In the genomic region with DNA sequence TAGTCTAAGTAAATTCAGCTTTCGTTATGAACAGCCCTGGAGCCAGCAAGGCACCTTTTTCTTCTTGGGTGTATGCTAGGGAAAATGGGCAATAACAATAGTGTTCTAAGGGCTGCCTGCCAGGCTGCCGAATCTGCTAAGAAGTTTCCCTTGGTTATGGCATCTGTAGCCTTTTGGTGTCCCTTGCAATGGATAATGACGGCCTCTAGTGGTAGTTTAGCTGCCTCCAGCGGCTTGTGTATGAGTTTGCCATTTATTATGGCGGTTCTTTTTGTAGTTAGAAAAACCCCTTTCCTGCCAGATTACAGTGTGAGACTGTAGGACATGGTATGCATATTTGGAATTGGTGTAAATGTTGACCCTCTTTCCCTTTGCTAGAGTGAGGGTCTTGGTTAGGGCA, we compare ENCODE assay signal across 25 cellular contexts.
"Had no signal": no experiment of that assay in that cellular context is flagged by ENCODE, and none has a peak within 500 bp of the region (broad histone marks: within the 10 kb centered on the region; RNA-seq: fewer than 3 reads in every experiment).

No MANE protein-coding gene starts in this region.

- H3K9me2 ChIP-seq: SK-N-SH had no signal

- H3K4me3 ChIP-seq: ascending aorta, MG63 had no signal

- H3K4me2 ChIP-seq: KMS-11, SK-N-SH had no signal

- DNase-seq: activated CD4-positive, alpha-beta T cell treated with anti-CD3 and anti-CD28 coated beads for 4 hours; activated CD8-positive, alpha-beta memory T cell treated with anti-CD3 and anti-CD28 coated beads, Interleukin-2, amount 50 U/mL, for 48 hours; activated CD8-positive, alpha-beta T cell treated with anti-CD3 and anti-CD28 coated beads for 36 hours; activated naive CD4-positive, alpha-beta T cell; activated T-cell treated with anti-CD3 and anti-CD28 coated beads, Interleukin-2, amount 50 U/mL, for 1 hour; MG63; MV-4-11; NCI-H1105 treated with DMSO at 0.1 percent for 48 hours; NCI-H1436 treated with DMSO at 0.1 percent for 48 hours; NCI-H187; NCI-H2171 treated with DMSO at 0.1 percent for 48 hours; NCI-H226; NCI-H526; NK-92 treated with Interleukin-12 subunit alpha and Interleukin-12 subunit beta, amount 100 ng/mL, for 24 hours; PC-3; SK-N-SH; T-helper 1 cell; WERI-Rb-1 had no signal

- H3K27me3 ChIP-seq: ascending aorta, MG63 had no signal

- H3K36me3 ChIP-seq: MG63, WERI-Rb-1 had no signal

- H3K4me1 ChIP-seq: ascending aorta had no signal

- H3K4me1 Mint-ChIP-seq: activated naive CD4-positive, alpha-beta T cell treated with anti-CD3 and anti-CD28 coated beads, Interleukin-2, amount 50 U/mL, for 24 hours; brain; central memory CD8-positive, alpha-beta T cell; IgD-negative memory B cell had no signal

- ATAC-seq: activated CD4-positive, CD25-positive, alpha-beta regulatory T cell treated with anti-CD3 and anti-CD28 coated beads, Interleukin-2, amount 50 U/mL, for 24 hours; activated CD8-positive, alpha-beta T cell treated with anti-CD3 and anti-CD28 coated beads for 36 hours; PC-3 had no signal

- H3K9me3 ChIP-seq: ascending aorta, MG63, SK-N-SH had no signal

- H3K9ac ChIP-seq: KMS-11, SK-N-SH had no signal

- H3K27ac Mint-ChIP-seq: activated CD8-positive, alpha-beta T cell treated with anti-CD3 and anti-CD28 coated beads for 36 hours; activated naive CD4-positive, alpha-beta T cell treated with anti-CD3 and anti-CD28 coated beads, Interleukin-2, amount 50 U/mL, for 24 hours; brain; IgD-negative memory B cell had no signal

- H3K4me3 Mint-ChIP-seq: activated CD8-positive, alpha-beta T cell treated with anti-CD3 and anti-CD28 coated beads for 36 hours; activated naive CD4-positive, alpha-beta T cell treated with anti-CD3 and anti-CD28 coated beads, Interleukin-2, amount 50 U/mL, for 24 hours; brain; central memory CD8-positive, alpha-beta T cell; IgD-negative memory B cell had no signal

- H3K27ac ChIP-seq: ascending aorta, KMS-11, WERI-Rb-1 had no signal

- H3K9me3 Mint-ChIP-seq: central memory CD8-positive, alpha-beta T cell had no signal

- H3K27me3 Mint-ChIP-seq: activated CD8-positive, alpha-beta T cell treated with anti-CD3 and anti-CD28 coated beads for 36 hours; activated naive CD4-positive, alpha-beta T cell treated with anti-CD3 and anti-CD28 coated beads, Interleukin-2, amount 50 U/mL, for 24 hours; brain; central memory CD8-positive, alpha-beta T cell had no signal
